1 cellular context compared by ENCODE assay signal in genomic region chr13:29977721-29978120, GRCh38.
TF ChIP-seq lines count a peak whose summit lies in the region.

No MANE protein-coding gene starts in this region.

TF ChIP-seq in IMR-90, 13 proteins besides CTCF, POLR2A, EP300 and RAD21:
- TF ChIP-seq MXI1 (IDR thresholded peaks at IDR 0.05; ENCODE audit: borderline replicate concordance, low read depth, low read length) (no peak), BHLHE40 (IDR thresholded peaks at IDR 0.05; ENCODE audit: low read depth, low read length) (peak; percentile 92)
